Comparison of ENCODE assay signal across 8 cellular contexts in genomic region chr2:190535119-190535439, GRCh38. TPM values are rescaled to one million over a fixed set of nuclear protein-coding genes. Genes with fewer than 3 reads are reported as not detected.
A peak's percentile ranks its signal among the peaks of the same experiment; 100 is the strongest.
DNase-seq lines count a peak whose midpoint lies in the region; ATAC-seq and TF ChIP-seq lines count a peak whose summit lies in the region.

No MANE protein-coding gene starts in this region.

- WGBS in esophagus, 2 donors = 3 to 4% methylated on average over 7 of the region's 7 CpGs
- 2 to 4% (median 3%) methylated on average over 7 of the region's 7 CpGs for WGBS in psoas muscle, 3 donors

- H3K9me2 ChIP-seq in PC-3 (replicated peaks; ENCODE audit: low read length) = no peaks in the 10 kb centered on the region

- H3K9me3 ChIP-seq in PC-3 (ENCODE audit: low read length) (peaks cover 16% of the 10 kb centered on the region), esophagus (ENCODE audit: control insufficient read depth in 2 of 2, insufficient read depth in 1 of 2, low read depth in 1 of 2, low read length in 1 of 2) (peaks cover 0 to under 1% of the 10 kb centered on the region in 2 donors), psoas muscle (peaks cover 15% of the 10 kb centered on the region)

- H3K4me3 ChIP-seq in GM12865 (ENCODE audit: low read depth, low read length) = peak overlapping the region; percentile 92
- H3K4me3 ChIP-seq in PC-3 (ENCODE audit: low read length) = peak overlapping the region; percentile 91
- peak overlapping the region; percentile 73 to 85 for H3K4me3 ChIP-seq in esophagus (ENCODE audit: low read depth in 1 of 2, low read length in 2 of 2)
- peak overlapping the region; percentile 93 for H3K4me3 ChIP-seq in psoas muscle

- H3K27ac ChIP-seq in PC-3 (ENCODE audit: low read length) = peak overlapping the region; percentile 73
- peak overlapping the region; percentile 93 to 95 for H3K27ac ChIP-seq in esophagus (ENCODE audit: low read depth in 2 of 2, low read length in 1 of 2)
- peak overlapping the region; percentile 94 for H3K27ac ChIP-seq in psoas muscle

- TF ChIP-seq CTCF in GM12865 (IDR thresholded peaks at IDR 0.05; ENCODE audit: insufficient read depth, low read depth, low read length, missing control alignments) (no peak), PC-3 (conservative IDR thresholded peaks at IDR 0.05; ENCODE audit: low read depth, low read length) (no peak), psoas muscle (IDR thresholded peaks at IDR 0.05) (no peak)

- intact Hi-C loops in PC-3 (cut with micrococcal nuclease) = loop anchor here (1.0 to 10.0 kb wide), 4 partner anchors 36 to 230 kb away; no protein-coding TSS in a partner anchor
- intact Hi-C loops in psoas muscle (cut with DNase I) = loop anchor here in 1 of 2 donors (2.0 kb wide), 1 partner anchor 114 kb away; the partner anchor contains the start of gene NAB1

- H3K9ac ChIP-seq in PC-3 (ENCODE audit: low read length) = peak overlapping the region; percentile 93

- peaks cover 5% of the 10 kb centered on the region; the same call in 1 of the 2 replicates for H3K36me3 ChIP-seq in PC-3 (ENCODE audit: low read depth, low read length)
- no peaks in the 10 kb centered on the region for H3K36me3 ChIP-seq in esophagus (ENCODE audit: control insufficient read depth in 2 of 2, insufficient read depth in 2 of 2, low read length in 1 of 2)
- no peaks in the 10 kb centered on the region for H3K36me3 ChIP-seq in psoas muscle (ENCODE audit: insufficient read depth in 1 of 2, low read depth in 1 of 2)

- H3K27me3 ChIP-seq in PC-3 (ENCODE audit: low read length) (no peaks in the 10 kb centered on the region), esophagus (ENCODE audit: control insufficient read depth in 1 of 2, insufficient read depth in 2 of 2, low read length in 2 of 2) (no peaks in the 10 kb centered on the region), psoas muscle (ENCODE audit: insufficient read depth in 3 of 3, low read length in 2 of 3) (no peaks in the 10 kb centered on the region)

- DNase-seq in GM12865 (ENCODE audit: low read depth) (no peak), PC-3 (no peak), psoas muscle (no peak), EL (no peak), HCEC 1CT (no peak), amniotic stem cell (lab: John Stamatoyannopoulos, UW) (no peak), cerebellum (ENCODE audit: low spot score) (no peak)

- peak overlapping the region; percentile 95 for H2AFZ ChIP-seq in PC-3 (ENCODE audit: low read length)

- POLR2A ChIA-PET in PC-3 (lab: Charles Lee; ENCODE audit: unreplicated experiment) = no interaction called here

- H3K4me1 ChIP-seq in PC-3 (ENCODE audit: insufficient read depth, low read length) (peaks cover 14% of the 10 kb centered on the region), esophagus (ENCODE audit: control insufficient read depth in 2 of 2, insufficient read depth in 2 of 2, low read length in 1 of 2) (peaks cover 2% of the 10 kb centered on the region in 2 donors), psoas muscle (no peaks in the 10 kb centered on the region)

- H3K79me2 ChIP-seq in PC-3 (ENCODE audit: low read length) = peaks cover 15% of the 10 kb centered on the region

- peak; percentile 5 for ATAC-seq in PC-3
- ATAC-seq in psoas muscle = peak in 1 of 4 donors; percentile 19

- CTCF ChIA-PET in PC-3 (lab: Charles Lee) = no interaction called here

- H3F3A ChIP-seq in PC-3 (ENCODE audit: low read length, unreplicated experiment) = no peaks in the 10 kb centered on the region

- TSS peak; percentile 67 for BruUV-seq in PC-3 (replicated peaks; lab: Mats Ljungman, UMichigan)

- H3K4me2 ChIP-seq in PC-3 (ENCODE audit: low read length) = peak overlapping the region; percentile 92

- no peaks in the 10 kb centered on the region for H4K20me1 ChIP-seq in PC-3 (ENCODE audit: low read length)

RNA-seq across cellular contexts. Expression of gene NEMP2, which starts 0.6 kb away (rescaled TPM):
- total RNA-seq in PC-3 (2014; rRNA removed) (2.5 and 3.8 TPM in 2 replicates), psoas muscle (1 to 10 TPM in 2 of 4 donors, under 1 TPM in 2; 0.86 to 2.0 (median 1.3) TPM), cerebellum (5.4 TPM)
- polyA plus RNA-seq in esophagus (1 to 10 TPM in 1 of 2 donors, under 1 TPM in 1; 0.61 to 1.4 TPM), psoas muscle (under 1 TPM; 0.21 to 0.39 (median 0.38) TPM)
